12 cellular contexts compared by ENCODE assay signal in genomic region chr7:47392241-47392759, GRCh38.
DNase-seq lines count a peak whose midpoint lies in the region; ATAC-seq and TF ChIP-seq lines count a peak whose summit lies in the region.
"Had no signal": no experiment of that assay in that cellular context is flagged by ENCODE, and none has a peak within 500 bp of the region (broad histone marks: within the 10 kb centered on the region; RNA-seq: fewer than 3 reads in every experiment).

No MANE protein-coding gene starts in this region.

- no peak overlapping the region for H3K27ac ChIP-seq in naive thymus-derived CD4-positive, alpha-beta T cell (ENCODE audit: low read depth, low read length)
- H3K27ac ChIP-seq: transverse colon had no signal

- intact Hi-C loops in naive thymus-derived CD4-positive, alpha-beta T cell (cut with micrococcal nuclease): no loop called here

- no peaks in the 10 kb centered on the region for H3K9me3 ChIP-seq in naive thymus-derived CD4-positive, alpha-beta T cell (ENCODE audit: control insufficient read depth in 2 of 3, low read length in 3 of 3)
- H3K9me3 ChIP-seq: transverse colon had no signal

- no peak overlapping the region for H3K4me3 ChIP-seq in WI38 (ENCODE audit: low read depth, low read length)
- H3K4me3 ChIP-seq in naive thymus-derived CD4-positive, alpha-beta T cell (ENCODE audit: low read length): no peak overlapping the region
- H3K4me3 ChIP-seq: transverse colon had no signal

- no peaks in the 10 kb centered on the region for H3K4me1 ChIP-seq in naive thymus-derived CD4-positive, alpha-beta T cell (ENCODE audit: control insufficient read depth in 2 of 2, insufficient read depth in 2 of 2, low read length in 2 of 2)
- H3K4me1 ChIP-seq: transverse colon had no signal

- ATAC-seq in naive thymus-derived CD4-positive, alpha-beta T cell: no peak
- ATAC-seq: natural killer cell treated with Interleukin-12 subunit alpha and Interleukin-12 subunit beta and Interleukin-15 and Interleukin-18, amount 100 ng/mL, for 72 hours; T-helper 17 cell had no signal

- CTCF ChIA-PET in naive thymus-derived CD4-positive, alpha-beta T cell (lab: Charles Lee): no interaction called here

- peaks cover 0 to 25% (median 0%) of the 10 kb centered on the region in 5 donors for H3K27me3 Mint-ChIP-seq in naive thymus-derived CD4-positive, alpha-beta T cell

- no peak overlapping the region for H3K4me3 Mint-ChIP-seq in naive thymus-derived CD4-positive, alpha-beta T cell
- H3K4me3 Mint-ChIP-seq: natural killer cell treated with Interleukin-12 subunit alpha and Interleukin-12 subunit beta and Interleukin-15 and Interleukin-18, amount 100 ng/mL, for 72 hours; T-helper 17 cell had no signal

- H3K36me3 ChIP-seq in naive thymus-derived CD4-positive, alpha-beta T cell (ENCODE audit: control insufficient read depth in 2 of 3, insufficient read depth in 3 of 3, low read length in 3 of 3): no peaks in the 10 kb centered on the region

- peak; percentile 67 for TF ChIP-seq CTCF in WI38 (IDR thresholded peaks at IDR 0.05; ENCODE audit: low read depth, low read length)

- H3K4me1 Mint-ChIP-seq in naive thymus-derived CD4-positive, alpha-beta T cell: peaks cover 0 to 1% (median 0%) of the 10 kb centered on the region in 7 donors
- H3K4me1 Mint-ChIP-seq: T-helper 17 cell had no signal

- no peaks in the 10 kb centered on the region for H3K27me3 ChIP-seq in naive thymus-derived CD4-positive, alpha-beta T cell (ENCODE audit: control insufficient read depth in 2 of 2, insufficient read depth in 2 of 2, low read length in 2 of 2)
- H3K27me3 ChIP-seq: transverse colon had no signal

- H3K27ac Mint-ChIP-seq in naive thymus-derived CD4-positive, alpha-beta T cell: no peak overlapping the region
- H3K27ac Mint-ChIP-seq: natural killer cell treated with Interleukin-12 subunit alpha and Interleukin-12 subunit beta and Interleukin-15 and Interleukin-18, amount 100 ng/mL, for 72 hours; T-helper 17 cell had no signal

- H3K36me3 Mint-ChIP-seq in naive thymus-derived CD4-positive, alpha-beta T cell: no peaks in the 10 kb centered on the region
- H3K36me3 Mint-ChIP-seq: natural killer cell treated with Interleukin-12 subunit alpha and Interleukin-12 subunit beta and Interleukin-15 and Interleukin-18, amount 100 ng/mL, for 72 hours had no signal

- peaks cover 0 to 6% (median 0%) of the 10 kb centered on the region in 11 donors for H3K9me3 Mint-ChIP-seq in naive thymus-derived CD4-positive, alpha-beta T cell
- H3K9me3 Mint-ChIP-seq: natural killer cell treated with Interleukin-12 subunit alpha and Interleukin-12 subunit beta and Interleukin-15 and Interleukin-18, amount 100 ng/mL, for 72 hours had no signal

- POLR2A ChIA-PET in naive thymus-derived CD4-positive, alpha-beta T cell (lab: Charles Lee): no interaction called here

- DNase-seq in fibroblast of the conjunctiva (ENCODE audit: low read depth): peak; percentile 70
- peak; percentile 40 for DNase-seq in midbrain (lab: John Stamatoyannopoulos, UW)
- DNase-seq in ureter (ENCODE audit: low spot score): peak; percentile 72
- DNase-seq in LoVo (ENCODE audit: low spot score): no peak
- no peak for DNase-seq in SHP77 (lab: John Stamatoyannopoulos, UW)
- no peak for DNase-seq in naive thymus-derived CD4-positive, alpha-beta T cell
- DNase-seq: NCI-H187 treated with DMSO at 0.1 percent for 48 hours; stimulated activated CD4-positive, alpha-beta T cell treated with anti-CD3 and anti-CD28 coated beads, Interleukin-4, amount 100 ng/mL, for 4 hours; T-helper 17 cell; transverse colon had no signal

Comparison
In these comparisons a context has a peak if more than half of its experiments do, and no peak if none do; other contexts are left out.
1. DNase-seq: peak in fibroblast of the conjunctiva (single experiment), midbrain (single experiment) and ureter (single experiment); none in LoVo (single experiment), SHP77 (0 of 2) and naive thymus-derived CD4-positive, alpha-beta T cell (0 of 9).